1 cellular context compared by ENCODE assay signal in genomic region chr13:84118845-84119409, GRCh38.
TF ChIP-seq lines count a peak whose summit lies in the region.

No MANE protein-coding gene starts in this region.

TF ChIP-seq in GM23338, 12 proteins besides CTCF, POLR2A, EP300 and RAD21 (continued from another document):
- TF ChIP-seq, protein P1, sequence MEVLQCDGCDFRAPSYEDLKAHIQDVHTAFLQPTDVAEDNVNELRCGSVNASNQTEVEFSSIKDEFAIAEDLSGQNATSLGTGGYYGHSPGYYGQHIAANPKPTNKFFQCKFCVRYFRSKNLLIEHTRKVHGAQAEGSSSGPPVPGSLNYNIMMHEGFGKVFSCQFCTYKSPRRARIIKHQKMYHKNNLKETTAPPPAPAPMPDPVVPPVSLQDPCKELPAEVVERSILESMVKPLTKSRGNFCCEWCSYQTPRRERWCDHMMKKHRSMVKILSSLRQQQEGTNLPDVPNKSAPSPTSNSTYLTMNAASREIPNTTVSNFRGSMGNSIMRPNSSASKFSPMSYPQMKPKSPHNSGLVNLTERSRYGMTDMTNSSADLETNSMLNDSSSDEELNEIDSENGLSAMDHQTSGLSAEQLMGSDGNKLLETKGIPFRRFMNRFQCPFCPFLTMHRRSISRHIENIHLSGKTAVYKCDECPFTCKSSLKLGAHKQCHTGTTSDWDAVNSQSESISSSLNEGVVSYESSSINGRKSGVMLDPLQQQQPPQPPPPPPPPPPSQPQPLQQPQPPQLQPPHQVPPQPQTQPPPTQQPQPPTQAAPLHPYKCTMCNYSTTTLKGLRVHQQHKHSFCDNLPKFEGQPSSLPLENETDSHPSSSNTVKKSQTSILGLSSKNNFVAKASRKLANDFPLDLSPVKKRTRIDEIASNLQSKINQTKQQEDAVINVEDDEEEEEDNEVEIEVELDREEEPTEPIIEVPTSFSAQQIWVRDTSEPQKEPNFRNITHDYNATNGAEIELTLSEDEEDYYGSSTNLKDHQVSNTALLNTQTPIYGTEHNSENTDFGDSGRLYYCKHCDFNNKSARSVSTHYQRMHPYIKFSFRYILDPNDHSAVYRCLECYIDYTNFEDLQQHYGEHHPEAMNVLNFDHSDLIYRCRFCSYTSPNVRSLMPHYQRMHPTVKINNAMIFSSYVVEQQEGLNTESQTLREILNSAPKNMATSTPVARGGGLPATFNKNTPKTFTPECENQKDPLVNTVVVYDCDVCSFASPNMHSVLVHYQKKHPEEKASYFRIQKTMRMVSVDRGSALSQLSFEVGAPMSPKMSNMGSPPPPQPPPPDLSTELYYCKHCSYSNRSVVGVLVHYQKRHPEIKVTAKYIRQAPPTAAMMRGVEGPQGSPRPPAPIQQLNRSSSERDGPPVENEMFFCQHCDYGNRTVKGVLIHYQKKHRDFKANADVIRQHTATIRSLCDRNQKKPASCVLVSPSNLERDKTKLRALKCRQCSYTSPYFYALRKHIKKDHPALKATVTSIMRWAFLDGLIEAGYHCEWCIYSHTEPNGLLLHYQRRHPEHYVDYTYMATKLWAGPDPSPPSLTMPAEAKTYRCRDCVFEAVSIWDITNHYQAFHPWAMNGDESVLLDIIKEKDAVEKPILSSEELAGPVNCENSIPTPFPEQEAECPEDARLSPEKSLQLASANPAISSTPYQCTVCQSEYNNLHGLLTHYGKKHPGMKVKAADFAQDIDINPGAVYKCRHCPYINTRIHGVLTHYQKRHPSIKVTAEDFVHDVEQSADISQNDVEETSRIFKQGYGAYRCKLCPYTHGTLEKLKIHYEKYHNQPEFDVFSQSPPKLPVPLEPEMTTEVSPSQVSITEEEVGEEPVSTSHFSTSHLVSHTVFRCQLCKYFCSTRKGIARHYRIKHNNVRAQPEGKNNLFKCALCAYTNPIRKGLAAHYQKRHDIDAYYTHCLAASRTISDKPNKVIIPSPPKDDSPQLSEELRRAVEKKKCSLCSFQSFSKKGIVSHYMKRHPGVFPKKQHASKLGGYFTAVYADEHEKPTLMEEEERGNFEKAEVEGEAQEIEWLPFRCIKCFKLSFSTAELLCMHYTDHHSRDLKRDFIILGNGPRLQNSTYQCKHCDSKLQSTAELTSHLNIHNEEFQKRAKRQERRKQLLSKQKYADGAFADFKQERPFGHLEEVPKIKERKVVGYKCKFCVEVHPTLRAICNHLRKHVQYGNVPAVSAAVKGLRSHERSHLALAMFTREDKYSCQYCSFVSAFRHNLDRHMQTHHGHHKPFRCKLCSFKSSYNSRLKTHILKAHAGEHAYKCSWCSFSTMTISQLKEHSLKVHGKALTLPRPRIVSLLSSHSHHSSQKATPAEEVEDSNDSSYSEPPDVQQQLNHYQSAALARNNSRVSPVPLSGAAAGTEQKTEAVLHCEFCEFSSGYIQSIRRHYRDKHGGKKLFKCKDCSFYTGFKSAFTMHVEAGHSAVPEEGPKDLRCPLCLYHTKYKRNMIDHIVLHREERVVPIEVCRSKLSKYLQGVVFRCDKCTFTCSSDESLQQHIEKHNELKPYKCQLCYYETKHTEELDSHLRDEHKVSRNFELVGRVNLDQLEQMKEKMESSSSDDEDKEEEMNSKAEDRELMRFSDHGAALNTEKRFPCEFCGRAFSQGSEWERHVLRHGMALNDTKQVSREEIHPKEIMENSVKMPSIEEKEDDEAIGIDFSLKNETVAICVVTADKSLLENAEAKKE (CRISPR knock-in tag; IDR thresholded peaks at IDR 0.05) = no peak
- TF ChIP-seq REST (IDR thresholded peaks at IDR 0.05; ENCODE audit: unreplicated experiment) = no peak
